23 cellular contexts compared by ENCODE assay signal in the genomic region with DNA sequence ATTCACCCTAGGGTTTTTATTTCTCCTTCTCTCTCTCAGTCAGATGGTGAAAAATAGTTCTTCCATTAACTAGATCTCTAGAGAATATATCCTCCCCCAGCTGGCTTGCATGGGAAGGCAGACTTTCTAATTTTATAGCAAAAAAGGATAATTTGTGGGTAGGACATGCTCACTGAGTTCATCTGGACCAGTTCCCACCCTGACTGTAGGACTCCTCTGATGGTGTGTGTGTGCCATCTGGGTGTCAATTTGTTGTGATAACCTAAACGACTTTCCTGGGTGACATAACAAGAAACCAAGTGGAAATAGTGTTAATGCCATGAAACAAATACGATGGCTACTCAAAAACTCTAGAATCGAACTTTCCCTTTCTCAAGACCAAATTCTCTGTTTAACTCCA. TPM values are rescaled to one million over a fixed set of nuclear protein-coding genes. Genes with fewer than 3 reads are reported as not detected.
"Had no signal": no experiment of that assay in that cellular context is flagged by ENCODE, and none has a peak within 500 bp of the region (broad histone marks: within the 10 kb centered on the region; RNA-seq: fewer than 3 reads in every experiment).

No MANE protein-coding gene starts in this region.

- DNase-seq: activated B cell treated with CpG ODN at 0.5 μM for 24 hours; activated CD4-positive, alpha-beta T cell treated with anti-CD3 and anti-CD28 coated beads for 1 hour; activated CD4-positive, alpha-beta T cell treated with anti-CD3 and anti-CD28 coated beads, Interleukin-2, amount 10 ng/mL, durations not matched to agents 24 days and 14 days; activated CD4-positive, alpha-beta T cell treated with anti-CD3 and anti-CD28 coated beads, Interleukin-2, amount 50 U/mL, for 48 hours; activated CD8-positive, alpha-beta memory T cell treated with anti-CD3 and anti-CD28 coated beads, Interleukin-2, amount 10 ng/mL, durations not matched to agents 7 days and 5 days; activated effector memory CD4-positive, alpha-beta T cell treated with Interleukin-2 at 50 U/mL for 16 hours; activated naive CD4-positive, alpha-beta T cell; activated T-cell treated with anti-CD3 and anti-CD28 coated beads, Interleukin-2, amount 50 U/mL, for 24 hours; body of pancreas; central memory CD4-positive, alpha-beta T cell; NCI-H1092; NCI-H1417; NCI-H2029 treated with DMSO at 0.1 percent for 48 hours; NCI-H510A; NCI-H526 treated with DMSO at 0.1 percent for 48 hours; NCI-H82; SIG-M5; T-cell; T-helper 2 cell; T1000 had no signal

- FAIRE-seq: bronchial epithelial cell, TTC549 had no signal

- ATAC-seq: activated CD8-positive, alpha-beta memory T cell treated with anti-CD3 and anti-CD28 coated beads, Interleukin-2, amount 10 ng/mL, durations not matched to agents 7 days and 5 days; body of pancreas; T-cell had no signal

RNA-seq across cellular contexts. Expression of a gene that starts 44.9 kb away (rescaled TPM):
- total RNA-seq: activated B cell treated with CpG ODN at 0.5 μM for 24 hours, OCI-LY7 had no signal
